Comparison of ENCODE assay signal across 18 cellular contexts in genomic region chr2:238787507-238787906, GRCh38.
"Had no signal": no experiment of that assay in that cellular context is flagged by ENCODE, and none has a peak within 500 bp of the region (broad histone marks: within the 10 kb centered on the region; RNA-seq: fewer than 3 reads in every experiment).

No MANE protein-coding gene starts in this region.

- H3K9me3 Mint-ChIP-seq: activated naive CD4-positive, alpha-beta T cell treated with anti-CD3 and anti-CD28 coated beads, Interleukin-2, amount 50 U/mL, for 24 hours; memory B cell; T-helper 2 cell treated with Interferon-gamma antibody and Interleukin-4, amounts not matched to agents 5 μg/mL and 100 μg/mL, for 36 hours had no signal

- H3K4me3 ChIP-seq: heart left ventricle, stomach, thyroid gland had no signal

- H3K9me3 ChIP-seq: heart left ventricle, stomach, thyroid gland had no signal

- H3K79me2 ChIP-seq: parathyroid adenoma had no signal

- ATAC-seq: activated CD4-positive, CD25-positive, alpha-beta regulatory T cell treated with anti-CD3 and anti-CD28 coated beads, Interleukin-2, amount 50 U/mL, for 24 hours; foreskin keratinocyte; heart left ventricle; left lobe of liver had no signal

- DNase-seq: activated T-cell treated with anti-CD3 and anti-CD28 coated beads, Interleukin-2, amount 50 U/mL, for 1 hour; amniotic stem cell; cerebellar nuclear complex; dermis blood vessel endothelial cell; foreskin keratinocyte; heart left ventricle; islet precursor cell; stimulated activated CD4-positive, alpha-beta T cell treated with anti-CD3 and anti-CD28 coated beads, Interleukin-4, amount 100 ng/mL, for 4 hours; stomach; SW 1271; thyroid gland had no signal

- H3K36me3 ChIP-seq: heart left ventricle, stomach, thyroid gland had no signal

- H3K27ac Mint-ChIP-seq: activated naive CD4-positive, alpha-beta T cell treated with anti-CD3 and anti-CD28 coated beads, Interleukin-2, amount 50 U/mL, for 24 hours; memory B cell; T-helper 2 cell treated with Interferon-gamma antibody and Interleukin-4, amounts not matched to agents 5 μg/mL and 100 μg/mL, for 36 hours had no signal

- H3K4me3 Mint-ChIP-seq: activated naive CD4-positive, alpha-beta T cell treated with anti-CD3 and anti-CD28 coated beads, Interleukin-2, amount 50 U/mL, for 24 hours; brain; memory B cell; T-helper 2 cell treated with Interferon-gamma antibody and Interleukin-4, amounts not matched to agents 5 μg/mL and 100 μg/mL, for 36 hours had no signal

- H3K4me1 ChIP-seq: foreskin keratinocyte, heart left ventricle, parathyroid adenoma, thyroid gland had no signal

- H3K27me3 ChIP-seq: foreskin keratinocyte, thyroid gland had no signal

- H3K36me3 Mint-ChIP-seq: activated naive CD4-positive, alpha-beta T cell treated with anti-CD3 and anti-CD28 coated beads, Interleukin-2, amount 50 U/mL, for 24 hours; brain; memory B cell had no signal

- H3K27ac ChIP-seq: foreskin keratinocyte, heart left ventricle, parathyroid adenoma, stomach, thyroid gland had no signal

- H3K4me1 Mint-ChIP-seq: memory B cell had no signal

- H2AFZ ChIP-seq: parathyroid adenoma had no signal
